ENCODE assay signal across 1 cellular context in the genomic region with DNA sequence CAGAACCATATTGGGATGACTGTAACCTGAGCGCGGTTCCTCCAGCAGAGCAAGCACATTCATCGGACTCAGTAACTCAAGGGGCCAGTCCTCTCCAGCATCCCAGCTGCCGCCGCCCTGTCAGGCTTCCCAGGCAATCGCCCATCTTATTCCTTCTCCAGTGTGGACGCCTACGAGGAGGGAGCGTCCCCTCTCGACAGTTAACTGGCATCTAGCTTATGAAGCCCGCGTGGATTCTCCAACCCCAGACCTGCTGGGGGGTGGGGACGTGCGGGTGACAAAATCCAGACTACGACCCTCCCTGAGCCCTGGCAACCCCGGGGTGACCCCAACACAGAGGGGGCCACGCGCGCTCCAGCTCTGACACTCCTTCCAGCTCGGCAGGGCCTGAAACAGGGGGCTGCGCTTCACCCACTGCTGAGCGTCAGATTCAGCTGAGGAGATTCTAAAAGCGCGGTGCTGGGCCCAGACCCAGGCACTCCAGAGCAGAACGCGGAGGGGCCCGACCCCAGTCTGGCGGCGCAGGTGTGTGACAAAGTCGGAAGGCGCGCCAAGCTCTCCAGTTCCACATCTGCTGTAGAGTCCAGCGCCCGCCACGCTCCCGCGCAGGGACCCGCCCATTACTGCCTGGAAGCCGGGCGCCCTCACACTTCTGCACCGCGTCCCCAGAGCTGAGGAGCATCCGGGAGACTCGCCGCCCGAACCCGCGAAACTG.
TF ChIP-seq lines count a peak whose summit lies in the region.

No MANE protein-coding gene starts in this region.

TF ChIP-seq in HCT116, 20 proteins besides CTCF, POLR2A, EP300 and RAD21 (continued from another document):
- TF ChIP-seq, protein P1, sequence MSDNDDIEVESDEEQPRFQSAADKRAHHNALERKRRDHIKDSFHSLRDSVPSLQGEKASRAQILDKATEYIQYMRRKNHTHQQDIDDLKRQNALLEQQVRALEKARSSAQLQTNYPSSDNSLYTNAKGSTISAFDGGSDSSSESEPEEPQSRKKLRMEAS (IDR thresholded peaks at IDR 0.05): peak; percentile 66; the same call in 1 of the 2 replicates
- TF ChIP-seq EGR1 (IDR thresholded peaks at IDR 0.05; ENCODE audit: low read depth) (no peak), POLR2AphosphoS5 (IDR thresholded peaks at IDR 0.05; ENCODE audit: low read depth, low read length) (peak; percentile 38)
TF ChIP-seq in HCT116: peak in this region for 5.
